ENCODE assay signal across 9 cellular contexts in genomic region chr12:92702754-92703679, GRCh38. TPM values are rescaled to one million over a fixed set of nuclear protein-coding genes. Genes with fewer than 3 reads are reported as not detected.
DNase-seq lines count a peak whose midpoint lies in the region; ATAC-seq and TF ChIP-seq lines count a peak whose summit lies in the region.
"Had no signal": no experiment of that assay in that cellular context is flagged by ENCODE, and none has a peak within 500 bp of the region (broad histone marks: within the 10 kb centered on the region; RNA-seq: fewer than 3 reads in every experiment).

Gene PLEKHG7 (plus strand): TSS chr12:92702989. CDS start chr12:92706632, 3,643 bp downstream.

- no peak within 1 kb of the TSS for H3K4me3 Mint-ChIP-seq in WTC11

- H3K27ac Mint-ChIP-seq in WTC11: no peak within 1 kb of the TSS

- H3K9me3 Mint-ChIP-seq in WTC11: peaks cover 8% of the 10 kb centered on the region

- POLR2A ChIA-PET in WTC11 (lab: Charles Lee): no interaction called here

- CTCF ChIA-PET in WTC11 (lab: Charles Lee): interaction anchor here (2.1 kb wide), 1 partner anchor 14 kb away, joined by 7 read pairs; no protein-coding TSS in a partner anchor

- DNase-seq in HT-29 (ENCODE audit: low spot score) (peak; percentile 68), left lung (no peak), ascending aorta (ENCODE audit: low spot score in 2 of 2) (no peak), KBM-7 (no peak), SKM-1 (lab: John Stamatoyannopoulos, UW; ENCODE audit: unreplicated experiment) (no peak), WTC11 (ENCODE audit: low spot score) (no peak)
- DNase-seq: midbrain had no signal

- in situ Hi-C loops in KBM-7 (cut with MboI; ENCODE audit: low pct_unique_long_range_greater_than_20kb, low sequenced_read_pairs): no loop called here

- H3K27me3 ChIP-seq in left lung (no peaks in the 10 kb centered on the region), ascending aorta (no peaks in the 10 kb centered on the region)

- H3K27ac ChIP-seq in left lung (peak within 1 kb of the TSS in 1 of 2 donors; percentile 63), ascending aorta (no peak within 1 kb of the TSS)

- TF ChIP-seq CTCF in left lung (IDR thresholded peaks at IDR 0.05) (no peak), ascending aorta (IDR thresholded peaks at IDR 0.05) (no peak), WTC11 (IDR thresholded peaks at IDR 0.05) (no peak)

- no peaks in the 10 kb centered on the region for H3K4me1 ChIP-seq in left lung
- no peaks in the 10 kb centered on the region for H3K4me1 ChIP-seq in ascending aorta

- H3K36me3 Mint-ChIP-seq in WTC11: peaks cover 2% of the 10 kb centered on the region; the same call in 1 of the 2 replicates

- H3K9me3 ChIP-seq in left lung (peaks cover 0 to under 1% of the 10 kb centered on the region in 2 donors), ascending aorta (no peaks in the 10 kb centered on the region)

- no peaks in the 10 kb centered on the region for H3K27me3 Mint-ChIP-seq in WTC11 (ENCODE audit: low read depth)

- ATAC-seq in GM18498 (IDR thresholded peaks at IDR 0.05; ENCODE audit: unreplicated experiment) (peak; percentile 93), GM21529 (IDR thresholded peaks at IDR 0.05; ENCODE audit: unreplicated experiment) (peak; percentile 84), left lung (peak; percentile 86), WTC11 (no peak)

- peaks cover 20% of the 10 kb centered on the region for H3K4me1 Mint-ChIP-seq in WTC11

- H3K36me3 ChIP-seq in left lung (no peaks in the 10 kb centered on the region), ascending aorta (no peaks in the 10 kb centered on the region)

- intact Hi-C loops in left lung (cut with DNase I): no loop called here
- intact Hi-C loops in ascending aorta (cut with DNase I): no loop called here

- peak within 1 kb of the TSS in 1 of 2 donors; percentile 5 for H3K4me3 ChIP-seq in left lung
- H3K4me3 ChIP-seq in ascending aorta: no peak within 1 kb of the TSS

TF ChIP-seq in WTC11, 78 proteins besides CTCF, POLR2A, EP300 and RAD21:
- TF ChIP-seq MLX (CRISPR knock-in tag; IDR thresholded peaks at IDR 0.05): no peak
- TF ChIP-seq SOX15 (CRISPR knock-in tag; IDR thresholded peaks at IDR 0.05): no peak
- TF ChIP-seq OVOL2 (CRISPR knock-in tag; IDR thresholded peaks at IDR 0.05; ENCODE audit: borderline replicate concordance): no peak
- TF ChIP-seq SMAD4 (CRISPR knock-in tag; IDR thresholded peaks at IDR 0.05): no peak
- no peak for TF ChIP-seq ESRRA (CRISPR knock-in tag; IDR thresholded peaks at IDR 0.05; ENCODE audit: borderline replicate concordance)
- no peak for TF ChIP-seq CBFB (CRISPR knock-in tag; IDR thresholded peaks at IDR 0.05; ENCODE audit: low read depth)
- no peak for TF ChIP-seq ETV6 (CRISPR knock-in tag; IDR thresholded peaks at IDR 0.05)
- no peak for TF ChIP-seq SP1 (CRISPR knock-in tag; conservative IDR thresholded peaks at IDR 0.05)
- TF ChIP-seq E2F4 (CRISPR knock-in tag; IDR thresholded peaks at IDR 0.05; ENCODE audit: borderline replicate concordance, low read depth): no peak
- no peak for TF ChIP-seq NFATC4 (CRISPR knock-in tag; IDR thresholded peaks at IDR 0.05)
- no peak for TF ChIP-seq ZBTB21 (CRISPR knock-in tag; IDR thresholded peaks at IDR 0.05; ENCODE audit: borderline replicate concordance)
- TF ChIP-seq NFE2L1 (CRISPR knock-in tag; IDR thresholded peaks at IDR 0.05): no peak
- TF ChIP-seq FOXK1 (CRISPR knock-in tag; IDR thresholded peaks at IDR 0.05): no peak
- TF ChIP-seq ERG (CRISPR knock-in tag; IDR thresholded peaks at IDR 0.05): no peak
- no peak for TF ChIP-seq E2F1 (CRISPR knock-in tag; IDR thresholded peaks at IDR 0.05)
TF ChIP-seq in WTC11: peak in this region for 0.

RNA-seq across cellular contexts. Expression of gene PLEKHG7, which starts in this region (rescaled TPM):
- total RNA-seq in HT-29 (2014; rRNA removed; shearing (Covaris generic)): 0.13 and 0.65 TPM in 2 replicates
- total RNA-seq in left lung (1 to 10 TPM in 1 of 2 donors, under 1 TPM in 1; 0.23 to 1.3 TPM), ascending aorta (not detected), WTC11 (2021) (not detected in 3 replicates)

Comparison
In these comparisons a context has a peak if more than half of its experiments do, and no peak if none do; other contexts are left out.
1. Peak in DNase-seq in HT-29; RNA of the gene not detected or under 1 TPM.